ENCODE assay signal across 1 cellular context in genomic region chr19:49641688-49642487, GRCh38.
TF ChIP-seq lines count a peak whose summit lies in the region.

SCAF1 (plus strand) TSS chr19:49642209; CDS start chr19:49645027, 2,818 bp downstream.

TF ChIP-seq in GM12878, 131 proteins besides CTCF, POLR2A, EP300 and RAD21 (continued from another document):
- TF ChIP-seq MEF2B (IDR thresholded peaks at IDR 0.05; ENCODE audit: partially characterized antibody, poor library complexity, severe bottlenecking): no peak
- TF ChIP-seq IRF4 (IDR thresholded peaks at IDR 0.05; ENCODE audit: low read depth, low read length): no peak
- TF ChIP-seq YY1 (IDR thresholded peaks at IDR 0.05; ENCODE audit: low read depth, low read length): peak; percentile 91
- no peak for TF ChIP-seq FOXK2 (IDR thresholded peaks at IDR 0.05)
- TF ChIP-seq HCFC1 (IDR thresholded peaks at IDR 0.05; ENCODE audit: low read length): peak; percentile 97
- peak; percentile 67 for TF ChIP-seq E2F8 (IDR thresholded peaks at IDR 0.05; ENCODE audit: low read depth, partially characterized antibody)
- no peak for TF ChIP-seq SKIL (IDR thresholded peaks at IDR 0.05; ENCODE audit: low read depth, poor library complexity, severe bottlenecking)
- TF ChIP-seq RELA (IDR thresholded peaks at IDR 0.05; ENCODE audit: borderline replicate concordance, partially characterized antibody): peak; percentile 86
- peak; percentile 29 to 45; a peak in 2 of 4 replicates for TF ChIP-seq BHLHE40 (IDR thresholded peaks at IDR 0.05; ENCODE audit: borderline replicate concordance in 1 of 2, low read depth in 2 of 2, low read length in 1 of 2)
- TF ChIP-seq STAT1 (conservative IDR thresholded peaks at IDR 0.05): no peak
- TF ChIP-seq ZNF384 (IDR thresholded peaks at IDR 0.05; ENCODE audit: borderline replicate concordance, low read depth, low read length): no peak
- no peak for TF ChIP-seq KAT2A (conservative IDR thresholded peaks at IDR 0.05; ENCODE audit: control insufficient read depth, low read depth, low read length)
- no peak for TF ChIP-seq ZBTB4 (CRISPR knock-in tag; IDR thresholded peaks at IDR 0.05)
- peak in 1 of 2 experiments; percentile 61; a peak in 1 of 4 replicates for TF ChIP-seq SRF (IDR thresholded peaks at IDR 0.05; ENCODE audit: low read depth in 2 of 2, low read length in 2 of 2)
- TF ChIP-seq SMAD5 (IDR thresholded peaks at IDR 0.05; ENCODE audit: low read depth): 0 out of 2 replicates have a peak, but pooled peaks have one; percentile 41
- TF ChIP-seq TCF3 (IDR thresholded peaks at IDR 0.05; ENCODE audit: borderline replicate concordance, insufficient read depth, low read depth, low read length): no peak
- TF ChIP-seq HSF1 (IDR thresholded peaks at IDR 0.05; ENCODE audit: low read depth, low read length): 0 out of 2 replicates have a peak, but pooled peaks have one; percentile 48
- TF ChIP-seq RAD51 (IDR thresholded peaks at IDR 0.05): no peak
- peak; percentile 91 for TF ChIP-seq ZBTB40 (IDR thresholded peaks at IDR 0.05; ENCODE audit: borderline replicate concordance)
- TF ChIP-seq SIN3A (IDR thresholded peaks at IDR 0.05; ENCODE audit: low read depth, low read length): peak; percentile 42; the same call in 1 of the 2 replicates
- TF ChIP-seq EED (IDR thresholded peaks at IDR 0.05; ENCODE audit: low read depth): no peak
- no peak for TF ChIP-seq ESRRA (IDR thresholded peaks at IDR 0.05; ENCODE audit: low read length)
- no peak for TF ChIP-seq KDM1A (IDR thresholded peaks at IDR 0.05; ENCODE audit: borderline replicate concordance)
- TF ChIP-seq ZNF687 (IDR thresholded peaks at IDR 0.05): no peak; the same call in 1 of the 2 replicates
- peak; percentile 37; the same call in 1 of the 2 replicates for TF ChIP-seq USF2 (IDR thresholded peaks at IDR 0.05; ENCODE audit: borderline replicate concordance, low read depth, low read length)
- peak; percentile 98 for TF ChIP-seq CREM (IDR thresholded peaks at IDR 0.05; ENCODE audit: low read depth)
- TF ChIP-seq RELB (IDR thresholded peaks at IDR 0.05; ENCODE audit: low read depth): no peak
- peak; percentile 94 for TF ChIP-seq SP1 (IDR thresholded peaks at IDR 0.05; ENCODE audit: low read depth, low read length)
- TF ChIP-seq EZH2 (IDR thresholded peaks at IDR 0.05; ENCODE audit: borderline replicate concordance, control insufficient read depth, low read depth, low read length): no peak
- peak; percentile 81; the same call in 1 of the 2 replicates for TF ChIP-seq ELK1 (IDR thresholded peaks at IDR 0.05; ENCODE audit: low read depth, low read length)
- TF ChIP-seq CBX5 (IDR thresholded peaks at IDR 0.05; ENCODE audit: low read depth): no peak
- TF ChIP-seq NR2F1 (conservative IDR thresholded peaks at IDR 0.05): peak; percentile 94
- TF ChIP-seq CHD2 (IDR thresholded peaks at IDR 0.05; ENCODE audit: borderline replicate concordance, low read depth, low read length): peak; percentile 96
- TF ChIP-seq STAT3 (IDR thresholded peaks at IDR 0.05; ENCODE audit: low read depth, low read length): no peak
- no peak for TF ChIP-seq IKZF2 (IDR thresholded peaks at IDR 0.05)
- TF ChIP-seq SMC3 (IDR thresholded peaks at IDR 0.05; ENCODE audit: borderline replicate concordance, low read length): no peak
